12 cellular contexts compared by ENCODE assay signal in genomic region chr6:98921038-98921437, GRCh38. TPM values are rescaled to one million over a fixed set of nuclear protein-coding genes. Genes with fewer than 3 reads are reported as not detected.
DNase-seq lines count a peak whose midpoint lies in the region; ATAC-seq and TF ChIP-seq lines count a peak whose summit lies in the region.
"Had no signal": no experiment of that assay in that cellular context is flagged by ENCODE, and none has a peak within 500 bp of the region (broad histone marks: within the 10 kb centered on the region; RNA-seq: fewer than 3 reads in every experiment).

No MANE protein-coding gene starts in this region.

- no peak for TF ChIP-seq CTCF in GM12865 (IDR thresholded peaks at IDR 0.05; ENCODE audit: insufficient read depth, low read depth, low read length, missing control alignments)
- no peak for TF ChIP-seq CTCF in CD14-positive monocyte (IDR thresholded peaks at IDR 0.05)

- H3K9me3 Mint-ChIP-seq in activated T-helper 2 cell treated with anti-CD3 and anti-CD28 coated beads, Interferon-gamma antibody, Interleukin-2, Interleukin-4, amounts not matched to agents 10 μg/mL and 5 μg/mL and 100 μg/mL, durations not matched to agents 14 hours and 24 hours and 36 hours: no peaks in the 10 kb centered on the region
- no peaks in the 10 kb centered on the region for H3K9me3 Mint-ChIP-seq in T-helper 2 cell treated with Interferon-gamma antibody and Interleukin-4, amounts not matched to agents 5 μg/mL and 100 μg/mL, for 36 hours
- no peaks in the 10 kb centered on the region for H3K9me3 Mint-ChIP-seq in CD14-positive monocyte
- H3K9me3 Mint-ChIP-seq: natural killer cell treated with Interleukin-12 subunit alpha and Interleukin-12 subunit beta and Interleukin-15 and Interleukin-18, amount 100 ng/mL, for 72 hours had no signal

- no peaks in the 10 kb centered on the region for H3K27me3 Mint-ChIP-seq in activated T-helper 2 cell treated with anti-CD3 and anti-CD28 coated beads, Interferon-gamma antibody, Interleukin-2, Interleukin-4, amounts not matched to agents 10 μg/mL and 5 μg/mL and 100 μg/mL, durations not matched to agents 14 hours and 24 hours and 36 hours (ENCODE audit: low read depth)
- no peaks in the 10 kb centered on the region for H3K27me3 Mint-ChIP-seq in T-helper 2 cell treated with Interferon-gamma antibody and Interleukin-4, amounts not matched to agents 5 μg/mL and 100 μg/mL, for 36 hours (ENCODE audit: low read depth)
- H3K27me3 Mint-ChIP-seq in CD14-positive monocyte (ENCODE audit: low read depth in 3 of 3): no peaks in the 10 kb centered on the region
- H3K27me3 Mint-ChIP-seq: natural killer cell treated with Interleukin-12 subunit alpha and Interleukin-12 subunit beta and Interleukin-15 and Interleukin-18, amount 100 ng/mL, for 72 hours had no signal

- no peak overlapping the region for H3K27ac Mint-ChIP-seq in activated T-helper 2 cell treated with anti-CD3 and anti-CD28 coated beads, Interferon-gamma antibody, Interleukin-2, Interleukin-4, amounts not matched to agents 10 μg/mL and 5 μg/mL and 100 μg/mL, durations not matched to agents 14 hours and 24 hours and 36 hours
- H3K27ac Mint-ChIP-seq in T-helper 2 cell treated with Interferon-gamma antibody and Interleukin-4, amounts not matched to agents 5 μg/mL and 100 μg/mL, for 36 hours: no peak overlapping the region
- H3K27ac Mint-ChIP-seq in CD14-positive monocyte: no peak overlapping the region

- DNase-seq in GM12865 (ENCODE audit: low read depth) (peak; percentile 9), HT1080 (ENCODE audit: low read depth) (peak; percentile 3), ACHN (no peak), CD14-positive monocyte (ENCODE audit: low spot score) (no peak)
- DNase-seq in activated T-helper 2 cell treated with anti-CD3 and anti-CD28 coated beads, Interferon-gamma antibody, Interleukin-2, Interleukin-4, amounts not matched to agents 10 μg/mL and 5 μg/mL and 100 μg/mL, durations not matched to agents 14 hours and 24 hours and 36 hours (ENCODE audit: low spot score): no peak
- DNase-seq in T-helper 2 cell treated with Interferon-gamma antibody and Interleukin-4, amounts not matched to agents 5 μg/mL and 100 μg/mL, for 36 hours (ENCODE audit: low spot score): no peak
- DNase-seq: aorta, NCI-H226 had no signal

- ATAC-seq in GM19438 (IDR thresholded peaks at IDR 0.05; ENCODE audit: low read depth, unreplicated experiment) (peak; percentile 79), HG02884 (IDR thresholded peaks at IDR 0.05; ENCODE audit: unreplicated experiment) (peak; percentile 95)
- ATAC-seq: HepG2 had no signal

- H3K4me3 ChIP-seq in GM12865 (ENCODE audit: low read depth, low read length): no peak overlapping the region

- peaks cover 13% of the 10 kb centered on the region for H3K4me1 Mint-ChIP-seq in activated T-helper 2 cell treated with anti-CD3 and anti-CD28 coated beads, Interferon-gamma antibody, Interleukin-2, Interleukin-4, amounts not matched to agents 10 μg/mL and 5 μg/mL and 100 μg/mL, durations not matched to agents 14 hours and 24 hours and 36 hours (ENCODE audit: low read depth)
- H3K4me1 Mint-ChIP-seq in T-helper 2 cell treated with Interferon-gamma antibody and Interleukin-4, amounts not matched to agents 5 μg/mL and 100 μg/mL, for 36 hours (ENCODE audit: low read depth): peaks cover 9% of the 10 kb centered on the region
- H3K4me1 Mint-ChIP-seq in CD14-positive monocyte: peaks cover 5% of the 10 kb centered on the region

- intact Hi-C loops in activated T-helper 2 cell treated with anti-CD3 and anti-CD28 coated beads, Interferon-gamma antibody, Interleukin-2, Interleukin-4, amounts not matched to agents 10 μg/mL and 5 μg/mL and 100 μg/mL, durations not matched to agents 14 hours and 24 hours and 36 hours (cut with micrococcal nuclease): no loop called here
- intact Hi-C loops in CD14-positive monocyte (cut with micrococcal nuclease): no loop called here

- in situ Hi-C loops in ACHN (cut with HindIII; ENCODE audit: low pct_ligation_motif_present, low pct_unique_long_range_greater_than_20kb, low sequenced_read_pairs): no loop called here

- H3K4me3 Mint-ChIP-seq in activated T-helper 2 cell treated with anti-CD3 and anti-CD28 coated beads, Interferon-gamma antibody, Interleukin-2, Interleukin-4, amounts not matched to agents 10 μg/mL and 5 μg/mL and 100 μg/mL, durations not matched to agents 14 hours and 24 hours and 36 hours (ENCODE audit: low read depth): no peak overlapping the region
- no peak overlapping the region for H3K4me3 Mint-ChIP-seq in T-helper 2 cell treated with Interferon-gamma antibody and Interleukin-4, amounts not matched to agents 5 μg/mL and 100 μg/mL, for 36 hours
- no peak overlapping the region for H3K4me3 Mint-ChIP-seq in CD14-positive monocyte
- H3K4me3 Mint-ChIP-seq: natural killer cell treated with Interleukin-12 subunit alpha and Interleukin-12 subunit beta and Interleukin-15 and Interleukin-18, amount 100 ng/mL, for 72 hours had no signal

- peaks cover 22% of the 10 kb centered on the region for H3K36me3 Mint-ChIP-seq in activated T-helper 2 cell treated with anti-CD3 and anti-CD28 coated beads, Interferon-gamma antibody, Interleukin-2, Interleukin-4, amounts not matched to agents 10 μg/mL and 5 μg/mL and 100 μg/mL, durations not matched to agents 14 hours and 24 hours and 36 hours (ENCODE audit: low read depth)
- H3K36me3 Mint-ChIP-seq in T-helper 2 cell treated with Interferon-gamma antibody and Interleukin-4, amounts not matched to agents 5 μg/mL and 100 μg/mL, for 36 hours (ENCODE audit: low read depth): peaks cover 20% of the 10 kb centered on the region
- H3K36me3 Mint-ChIP-seq in CD14-positive monocyte: peaks cover 16 to 21% of the 10 kb centered on the region in 2 donors

RNA-seq across cellular contexts. Expression of gene FBXL4, which starts 26.7 kb away (rescaled TPM):
- total RNA-seq in HT1080 (2014; rRNA removed; shearing (Covaris generic)): 10.7 and 15.7 TPM in 2 replicates
- polyA plus RNA-seq in HT1080 (2015; cell fraction: cytosol; rRNA removed): 16.9 and 21.4 TPM in 2 replicates
- 19.8 and 21.5 TPM in 2 replicates for polyA plus RNA-seq in HT1080 (2015; cell fraction: nucleus; rRNA removed)
- 12.6 and 13.9 TPM in 2 replicates for total RNA-seq in activated T-helper 2 cell treated with anti-CD3 and anti-CD28 coated beads, Interferon-gamma antibody, Interleukin-2, Interleukin-4, amounts not matched to agents 10 μg/mL and 5 μg/mL and 100 μg/mL, durations not matched to agents 14 hours and 24 hours and 36 hours
- 10 to 100 TPM in 1 of 2 donors, 1 to 10 TPM in 1; 8.6 to 10.9 TPM for polyA plus RNA-seq in CD14-positive monocyte

Comparison
In these comparisons a context has a peak if more than half of its experiments do, and no peak if none do; other contexts are left out.
1. DNase-seq: peak in GM12865 (single experiment) and HT1080 (single experiment); none in activated T-helper 2 cell treated with anti-CD3 and anti-CD28 coated beads, Interferon-gamma antibody, Interleukin-2, Interleukin-4, amounts not matched to agents 10 μg/mL and 5 μg/mL and 100 μg/mL, durations not matched to agents 14 hours and 24 hours and 36 hours (single experiment), T-helper 2 cell treated with Interferon-gamma antibody and Interleukin-4, amounts not matched to agents 5 μg/mL and 100 μg/mL, for 36 hours (single experiment), ACHN (single experiment) and CD14-positive monocyte (single experiment).